In genomic region chr2:216082388-216082733, GRCh38 we compare ENCODE assay signal across 9 cellular contexts. TPM values are rescaled to one million over a fixed set of nuclear protein-coding genes. Genes with fewer than 3 reads are reported as not detected.
DNase-seq lines count a peak whose midpoint lies in the region; TF ChIP-seq lines count a peak whose summit lies in the region.
"Had no signal": no experiment of that assay in that cellular context is flagged by ENCODE, and none has a peak within 500 bp of the region (broad histone marks: within the 10 kb centered on the region; RNA-seq: fewer than 3 reads in every experiment).

No MANE protein-coding gene starts in this region.

- H3K36me3 ChIP-seq in HEK293 (ENCODE audit: control insufficient read depth in 2 of 2, insufficient read depth in 1 of 2, low read length in 2 of 2) (no peaks in the 10 kb centered on the region; a peak in 1 of 3 replicates), ascending aorta (no peaks in the 10 kb centered on the region), urinary bladder (ENCODE audit: insufficient read depth) (no peaks in the 10 kb centered on the region)

- CTCF ChIA-PET in AG04450 (lab: Charles Lee) (interaction anchor here (0.7 kb wide), 1 partner anchor 810 kb away, joined by 4 read pairs; no protein-coding TSS in a partner anchor), HEK293 (lab: Yijun Ruan, JAX) (interaction anchor here (0.6 to 1.0 kb wide), 2 partner anchors 11 to 50 kb away, joined by 3 read pairs; no protein-coding TSS in a partner anchor)

- H3K4me3 ChIP-seq in AG04450 (ENCODE audit: low read depth, low read length) (peak overlapping the region; percentile 89), HEK293 (ENCODE audit: low read depth, low read length) (peak overlapping the region; percentile 80; the same call in 1 of the 2 replicates), ascending aorta (peak overlapping the region; percentile 52 to 69), urinary bladder (ENCODE audit: low read depth, low read length) (peak overlapping the region; percentile 54)

- TF ChIP-seq CTCF in AG04450 (IDR thresholded peaks at IDR 0.05; ENCODE audit: low read depth, low read length) (no peak), HEK293 (tag by site-specific recombination; IDR thresholded peaks at IDR 0.05) (no peak), ascending aorta (IDR thresholded peaks at IDR 0.05) (no peak)

- WGBS in urinary bladder = 57% methylated on average over 7 of the region's 7 CpGs

- H3K27ac ChIP-seq in AG04450 (ENCODE audit: low read depth, low read length) = no peak overlapping the region
- no peak overlapping the region for H3K27ac ChIP-seq in HEK293 (ENCODE audit: extremely low read depth, low read depth, low read length)
- H3K27ac ChIP-seq in ascending aorta = no peak overlapping the region
- H3K27ac ChIP-seq in urinary bladder (ENCODE audit: low read depth) = no peak overlapping the region

- H3K9me3 ChIP-seq in AG04450 (ENCODE audit: control insufficient read depth, insufficient read depth, low read length) (no peaks in the 10 kb centered on the region; the same call in 1 of the 2 replicates), HEK293 (ENCODE audit: control insufficient read depth, insufficient read depth, low read depth, low read length) (no peaks in the 10 kb centered on the region), ascending aorta (no peaks in the 10 kb centered on the region)

- POLR2A ChIA-PET in AG04450 (lab: Yijun Ruan, JAX) (no interaction called here), HEK293 (lab: Yijun Ruan, JAX) (interaction anchor here (1.5 to 1.6 kb wide), 2 partner anchors 27 to 32 kb away, joined by 12 to 18 read pairs; partner anchors contain the start of gene XRCC5)

- peaks cover 3% of the 10 kb centered on the region for H3K4me1 ChIP-seq in HEK293 (ENCODE audit: control insufficient read depth, insufficient read depth, low read length)
- peaks cover 0 to 9% of the 10 kb centered on the region in 2 donors for H3K4me1 ChIP-seq in ascending aorta
- H3K4me1 ChIP-seq in urinary bladder (ENCODE audit: insufficient read depth) = no peaks in the 10 kb centered on the region

- no peaks in the 10 kb centered on the region for H3K27me3 ChIP-seq in AG04450 (ENCODE audit: control insufficient read depth, insufficient read depth, low read length)
- no peaks in the 10 kb centered on the region for H3K27me3 ChIP-seq in ascending aorta

- DNase-seq in AG04450 (ENCODE audit: low read depth, low spot score) = no peak
- no peak for DNase-seq in ascending aorta (ENCODE audit: low spot score in 2 of 2)
- DNase-seq in medulla oblongata (ENCODE audit: extremely low spot score) = peak; percentile 14
- DNase-seq in ureter (ENCODE audit: low spot score) = no peak
- DNase-seq in activated effector memory CD4-positive, alpha-beta T cell treated with anti-CD3 and anti-CD28 coated beads, Interleukin-2, amount 50 U/mL, for 16 hours = no peak
- DNase-seq in NCI-H748 treated with DMSO at 0.1 percent for 48 hours (lab: John Stamatoyannopoulos, UW) = no peak

- intact Hi-C loops in ascending aorta (cut with DNase I) = no loop called here

TF ChIP-seq in HEK293, 187 proteins besides CTCF, POLR2A, EP300 and RAD21:
- TF ChIP-seq ZNF549 (tag by site-specific recombination; IDR thresholded peaks at IDR 0.05) (no peak), ZNF350 (tag by site-specific recombination; IDR thresholded peaks at IDR 0.05) (no peak), ZNF660 (tag by site-specific recombination; IDR thresholded peaks at IDR 0.05) (no peak), TCF7L2 (IDR thresholded peaks at IDR 0.05; ENCODE audit: borderline replicate concordance, low read depth, low read length) (no peak), ZNF391 (tag by site-specific recombination; IDR thresholded peaks at IDR 0.05; ENCODE audit: borderline replicate concordance, low read depth) (no peak), ZNF654 (tag by site-specific recombination; IDR thresholded peaks at IDR 0.05; ENCODE audit: low read depth) (no peak), ZNF664 (tag by site-specific recombination; IDR thresholded peaks at IDR 0.05) (no peak), HIC1 (tag by site-specific recombination; IDR thresholded peaks at IDR 0.05) (no peak)
TF ChIP-seq in HEK293: peak in this region for 0.

RNA-seq across cellular contexts. Expression of gene TMEM169, which starts 0.6 kb away (rescaled TPM):
- polyA plus RNA-seq in AG04450 (2011; rRNA removed) (0.16 and 0.35 TPM in 2 replicates), urinary bladder (0.65 TPM)
- polyA minus RNA-seq in AG04450 (2011; rRNA and poly(A)+ RNA removed) = 0.30 and 0.41 TPM in 2 replicates
- total RNA-seq in ascending aorta (7.3 TPM), urinary bladder (0.85 TPM), ureter (0.21 TPM)
- polyA plus RNA-seq: endothelial cell of umbilical vein had no signal

RNA-seq across cellular contexts. Expression of gene PECR, which starts 0.8 kb away (rescaled TPM):
- polyA plus RNA-seq in AG04450 (2011; rRNA removed) = 12.7 and 16.7 TPM in 2 replicates
- polyA minus RNA-seq in AG04450 (2011; rRNA and poly(A)+ RNA removed) = 6.7 and 12.0 TPM in 2 replicates
- total RNA-seq in ascending aorta = 32.2 TPM
- total RNA-seq in urinary bladder = 10.9 TPM
- 9.3 TPM for polyA plus RNA-seq in urinary bladder
- 6.3 TPM for total RNA-seq in ureter

RNA-seq across cellular contexts. Expression of gene XRCC5, which starts 26.8 kb away (rescaled TPM):
- polyA plus RNA-seq in AG04450 (2011; rRNA removed) (427 and 471 TPM in 2 replicates), urinary bladder (121 TPM)
- polyA minus RNA-seq in AG04450 (2011; rRNA and poly(A)+ RNA removed) = 378 and 632 TPM in 2 replicates
- total RNA-seq in ascending aorta (45.4 TPM), urinary bladder (247 TPM), ureter (282 TPM)
